ENCODE assay signal across 15 cellular contexts in the genomic region with DNA sequence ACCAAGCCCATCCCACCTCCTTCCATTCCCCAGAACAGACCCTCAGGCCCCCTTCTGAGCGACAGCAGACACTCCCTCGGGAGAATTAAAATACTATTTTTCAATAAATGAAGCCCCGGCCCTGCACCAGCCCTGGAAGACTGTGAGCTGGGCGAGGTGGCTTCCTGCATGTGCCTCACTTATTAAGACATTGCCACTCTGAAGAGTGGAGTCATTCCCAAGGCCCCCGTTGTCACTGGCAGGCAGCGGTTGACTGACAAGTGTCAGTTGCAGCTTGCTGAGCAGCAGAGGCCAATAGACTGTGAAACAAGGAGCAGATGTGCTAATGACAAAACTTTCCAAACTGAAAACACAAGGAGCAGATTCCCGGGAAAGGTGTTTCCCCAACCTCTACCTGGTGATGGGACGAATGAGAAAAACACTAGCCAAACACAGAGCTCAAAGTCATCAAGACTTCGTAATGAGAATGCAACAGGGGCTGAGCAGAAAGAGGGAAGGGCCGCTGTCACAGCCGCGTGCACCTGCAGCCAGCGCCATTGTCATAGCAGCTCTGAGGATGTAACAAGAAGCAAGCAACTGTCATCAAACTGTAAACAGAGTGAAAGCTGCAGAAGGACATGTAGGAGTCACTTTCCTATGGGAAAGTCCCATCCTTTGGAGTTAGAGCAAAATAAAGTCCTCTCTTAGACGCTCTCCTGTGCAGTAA.
"Had no signal": no experiment of that assay in that cellular context is flagged by ENCODE, and none has a peak within 500 bp of the region (broad histone marks: within the 10 kb centered on the region; RNA-seq: fewer than 3 reads in every experiment).

No MANE protein-coding gene starts in this region.

- H3K4me1 Mint-ChIP-seq: activated B cell treated with CpG ODN at 0.5 μM for 24 hours; activated naive CD4-positive, alpha-beta T cell treated with anti-CD3 and anti-CD28 coated beads, Interleukin-2, amount 50 U/mL, for 24 hours; naive thymus-derived CD4-positive, alpha-beta T cell; T-helper 17 cell had no signal

- H3K27ac Mint-ChIP-seq: activated B cell treated with CpG ODN at 0.5 μM for 24 hours; activated naive CD4-positive, alpha-beta T cell treated with anti-CD3 and anti-CD28 coated beads, Interleukin-2, amount 50 U/mL, for 24 hours; naive thymus-derived CD4-positive, alpha-beta T cell; stimulated activated naive CD8-positive, alpha-beta T cell treated with anti-CD3 and anti-CD28 coated beads, Interleukin-15, Interleukin-2, amounts not matched to agents 100 ng/mL and 50 ng/mL, for 24 hours; T-helper 17 cell had no signal

- H3K9me3 Mint-ChIP-seq: activated B cell treated with CpG ODN at 0.5 μM for 24 hours; activated naive CD4-positive, alpha-beta T cell treated with anti-CD3 and anti-CD28 coated beads, Interleukin-2, amount 50 U/mL, for 24 hours; activated T-cell treated with anti-CD3 and anti-CD28 coated beads, Interleukin-2, amount 50 U/mL, for 4 hours; naive thymus-derived CD4-positive, alpha-beta T cell; stimulated activated naive CD8-positive, alpha-beta T cell treated with anti-CD3 and anti-CD28 coated beads, Interleukin-15, Interleukin-2, amounts not matched to agents 100 ng/mL and 50 ng/mL, for 24 hours had no signal

- DNase-seq: activated B cell treated with CpG ODN at 0.5 μM for 24 hours; activated effector memory CD4-positive, alpha-beta T cell treated with anti-CD3 and anti-CD28 coated beads, Interleukin-2, amount 50 U/mL, for 16 hours; activated T-cell treated with anti-CD3 and anti-CD28 coated beads, Interleukin-2, amount 50 U/mL, for 4 hours; hippocampal formation; kidney; left ventricle myocardium inferior; mucosa of descending colon; naive thymus-derived CD4-positive, alpha-beta T cell; T-helper 17 cell had no signal

- FAIRE-seq: kidney, TTC549 had no signal

- ATAC-seq: activated T-cell treated with anti-CD3 and anti-CD28 coated beads, Interleukin-2, amount 50 U/mL, for 4 hours; esophagus mucosa; mucosa of descending colon; naive thymus-derived CD4-positive, alpha-beta T cell; psoas muscle; right lobe of liver; T-helper 17 cell had no signal

- H3K36me3 Mint-ChIP-seq: activated naive CD4-positive, alpha-beta T cell treated with anti-CD3 and anti-CD28 coated beads, Interleukin-2, amount 50 U/mL, for 24 hours; naive thymus-derived CD4-positive, alpha-beta T cell had no signal

- H3K4me3 Mint-ChIP-seq: activated B cell treated with CpG ODN at 0.5 μM for 24 hours; activated naive CD4-positive, alpha-beta T cell treated with anti-CD3 and anti-CD28 coated beads, Interleukin-2, amount 50 U/mL, for 24 hours; activated T-cell treated with anti-CD3 and anti-CD28 coated beads, Interleukin-2, amount 50 U/mL, for 4 hours; naive thymus-derived CD4-positive, alpha-beta T cell; stimulated activated naive CD8-positive, alpha-beta T cell treated with anti-CD3 and anti-CD28 coated beads, Interleukin-15, Interleukin-2, amounts not matched to agents 100 ng/mL and 50 ng/mL, for 24 hours; T-helper 17 cell had no signal
